Comparison of ENCODE assay signal across 23 cellular contexts in genomic region chr22:42401562-42402334, GRCh38. TPM values are rescaled to one million over a fixed set of nuclear protein-coding genes. Genes with fewer than 3 reads are reported as not detected.
DNase-seq lines count a peak whose midpoint lies in the region; ATAC-seq, FAIRE-seq and TF ChIP-seq lines count a peak whose summit lies in the region.
"Had no signal": no experiment of that assay in that cellular context is flagged by ENCODE, and none has a peak within 500 bp of the region (broad histone marks: within the 10 kb centered on the region; RNA-seq: fewer than 3 reads in every experiment).

No MANE protein-coding gene starts in this region.

- H3K4me1 Mint-ChIP-seq in IgD-negative memory B cell = peaks cover 27 to 30% (median 30%) of the 10 kb centered on the region in 3 donors

- H4K20me1 ChIP-seq in mammary epithelial cell (ENCODE audit: insufficient read depth, low read length) = no peaks in the 10 kb centered on the region
- H4K20me1 ChIP-seq: BLaER1 had no signal

- intact Hi-C loops in mammary epithelial cell (cut with micrococcal nuclease) (no loop called here), breast epithelium (cut with DNase I; ENCODE audit: low total_unique reads) (no loop called here)

- no peak overlapping the region for H3K4ac ChIP-seq in neuronal stem cell (ENCODE audit: low read length)

- no peak overlapping the region for H2BK120ac ChIP-seq in neuronal stem cell (ENCODE audit: low read depth, low read length)

- no TSS peak for BruUV-seq in mammary epithelial cell (replicated peaks; lab: Mats Ljungman, UMichigan)

- H3K9me3 ChIP-seq in mammary epithelial cell (replicated peaks; ENCODE audit: insufficient read depth, low read length) = no peaks in the 10 kb centered on the region
- H3K9me3 ChIP-seq in breast epithelium = no peaks in the 10 kb centered on the region
- no peaks in the 10 kb centered on the region for H3K9me3 ChIP-seq in neuronal stem cell (replicated peaks in 1 of 2; ENCODE audit: control insufficient read depth in 2 of 2, insufficient read depth in 1 of 2, low read depth in 1 of 2, low read length in 2 of 2)
- H3K9me3 ChIP-seq: BLaER1 had no signal

- FAIRE-seq in bronchial epithelial cell (lab: Jason Lieb, UNC) = no peak
- FAIRE-seq: D721Med, GM12878, GM18507 had no signal

- H3K36me3 Mint-ChIP-seq in IgD-negative memory B cell = peaks cover 6% of the 10 kb centered on the region
- H3K36me3 Mint-ChIP-seq: CD8-positive, alpha-beta memory T cell had no signal

- H3K27ac ChIP-seq in mammary epithelial cell (ENCODE audit: insufficient read depth, low read depth, low read length) = no peak overlapping the region
- no peak overlapping the region for H3K27ac ChIP-seq in breast epithelium
- no peak overlapping the region for H3K27ac ChIP-seq in neuronal stem cell (replicated peaks; ENCODE audit: low read length)
- H3K27ac ChIP-seq: BLaER1, SK-N-MC had no signal

- H3K79me1 ChIP-seq in neuronal stem cell (ENCODE audit: low read depth, low read length) = no peaks in the 10 kb centered on the region

- H2BK12ac ChIP-seq in neuronal stem cell (ENCODE audit: low read length) = no peak overlapping the region

- TF ChIP-seq POLR2A in breast epithelium (IDR thresholded peaks at IDR 0.05) = no peak

- DNase-seq in mammary epithelial cell (peak; percentile 19), breast epithelium (ENCODE audit: low spot score in 2 of 2) (no peak), bronchial epithelial cell (ENCODE audit: low read depth) (peak; percentile 14), neuronal stem cell (ENCODE audit: low spot score) (no peak), NCI-H774 (lab: John Stamatoyannopoulos, UW) (no peak), germinal center (ENCODE audit: low spot score) (no peak)
- DNase-seq: 8988T; CD8-positive, alpha-beta memory T cell; DMS79 treated with DMSO at 0.1 percent for 48 hours; GDM1; KBM-7; NCI-H1436; NCI-H2029 treated with DMSO at 0.1 percent for 48 hours; NCI-H510A; Right ventricle myocardium superior had no signal

- H3K36me3 ChIP-seq in mammary epithelial cell (ENCODE audit: insufficient read depth, low read length) = no peaks in the 10 kb centered on the region
- no peaks in the 10 kb centered on the region for H3K36me3 ChIP-seq in breast epithelium
- H3K36me3 ChIP-seq in bronchial epithelial cell (ENCODE audit: control insufficient read depth, insufficient read depth, low read length) = no peaks in the 10 kb centered on the region
- H3K36me3 ChIP-seq in neuronal stem cell (replicated peaks in 1 of 2; ENCODE audit: control insufficient read depth in 2 of 2, insufficient read depth in 2 of 2, low read length in 2 of 2) = no peaks in the 10 kb centered on the region
- H3K36me3 ChIP-seq: BLaER1 had no signal

- WGBS in mammary epithelial cell (ENCODE audit: low coverage, missing lambda C conversion rate) = 73% methylated on average over 12 of the region's 17 CpGs
- WGBS in neuronal stem cell (ENCODE audit: extremely low coverage in 2 of 2, insufficient read length in 2 of 2, insufficient replicate concordance in 1 of 2), 2 donors = no CpG with 5 or more reads among the region's 17 CpGs

- peak overlapping the region in 2 of 3 donors; percentile 49 to 77 for H3K27ac Mint-ChIP-seq in IgD-negative memory B cell

- H3K27me3 Mint-ChIP-seq in IgD-negative memory B cell = peaks cover 10% of the 10 kb centered on the region

- H3K23ac ChIP-seq in neuronal stem cell (ENCODE audit: low read depth, low read length, poor library complexity) = peak overlapping the region; percentile 36

- peak overlapping the region; percentile 94 for H2BK15ac ChIP-seq in neuronal stem cell (ENCODE audit: low read length)

- H2AK5ac ChIP-seq in neuronal stem cell (ENCODE audit: low read depth, low read length) = peak overlapping the region; percentile 89

- H2BK5ac ChIP-seq in neuronal stem cell (ENCODE audit: low read length) = no peak overlapping the region

- H3K4me2 ChIP-seq in mammary epithelial cell (ENCODE audit: insufficient read depth, low read depth, low read length) = no peak overlapping the region
- H3K4me2 ChIP-seq in neuronal stem cell (ENCODE audit: insufficient read depth, low read length, poor library complexity, severe bottlenecking) = no peak overlapping the region
- H3K4me2 ChIP-seq: BLaER1 had no signal

- H3K27me3 ChIP-seq in mammary epithelial cell (ENCODE audit: insufficient read depth, low read length) = peaks cover 2% of the 10 kb centered on the region
- no peaks in the 10 kb centered on the region for H3K27me3 ChIP-seq in breast epithelium
- peaks cover 5% of the 10 kb centered on the region for H3K27me3 ChIP-seq in bronchial epithelial cell (ENCODE audit: control insufficient read depth, insufficient read depth, low read length)
- H3K27me3 ChIP-seq in neuronal stem cell (ENCODE audit: control insufficient read depth in 3 of 3, insufficient read depth in 3 of 3, low read depth in 1 of 3, low read length in 3 of 3) = peaks cover 0 to 71% (median 0%) of the 10 kb centered on the region in 3 experiments
- H3K27me3 ChIP-seq: BLaER1 had no signal

- dilution Hi-C loops in mammary epithelial cell (cut with HindIII; ENCODE audit: low sequenced_read_pairs) = no loop called here

- H3K79me2 ChIP-seq in mammary epithelial cell (ENCODE audit: insufficient read depth, low read length) = no peaks in the 10 kb centered on the region

- H3K4me1 ChIP-seq in mammary epithelial cell (ENCODE audit: insufficient read depth, low read length) (peaks cover 2% of the 10 kb centered on the region), breast epithelium (no peaks in the 10 kb centered on the region), neuronal stem cell (ENCODE audit: control insufficient read depth in 2 of 2, insufficient read depth in 1 of 2, low read depth in 1 of 2, low read length in 2 of 2) (peaks cover 4 to 7% of the 10 kb centered on the region in 2 donors)

- no peak for ATAC-seq in HG02759 (IDR thresholded peaks at IDR 0.05; ENCODE audit: unreplicated experiment)
- ATAC-seq: GM12878 had no signal

- H4K8ac ChIP-seq in neuronal stem cell (ENCODE audit: low read depth, low read length) = peak overlapping the region; percentile 25

- TF ChIP-seq CTCF in mammary epithelial cell (conservative IDR thresholded peaks at IDR 0.05 in 1 of 2, IDR thresholded peaks at IDR 0.05 in 1 of 2; ENCODE audit: extremely low read depth in 1 of 2, insufficient read depth in 1 of 2, low read depth in 1 of 2, low read length in 2 of 2) = no peak
- no peak for TF ChIP-seq CTCF in breast epithelium (IDR thresholded peaks at IDR 0.05)
- no peak for TF ChIP-seq CTCF in bronchial epithelial cell (IDR thresholded peaks at IDR 0.05; ENCODE audit: insufficient read depth, low read length, severe bottlenecking)

- no peak overlapping the region for H4K91ac ChIP-seq in neuronal stem cell (ENCODE audit: low read depth, low read length, poor library complexity)

- in situ Hi-C loops in mammary epithelial cell (cut with MboI; ENCODE audit: low sequenced_read_pairs in 2 of 2) = no loop called here

- no peak overlapping the region for H3K9ac ChIP-seq in mammary epithelial cell (ENCODE audit: insufficient read depth, low read length)
- H3K9ac ChIP-seq in neuronal stem cell (ENCODE audit: low read depth, low read length, poor library complexity) = no peak overlapping the region
- H3K9ac ChIP-seq: BLaER1 had no signal

- peak overlapping the region; percentile 83 for H3K14ac ChIP-seq in neuronal stem cell (ENCODE audit: low read length)

- H3K4me3 ChIP-seq in mammary epithelial cell (replicated peaks in 1 of 3; ENCODE audit: insufficient read depth in 1 of 3, low read depth in 2 of 3, low read length in 3 of 3) = no peak overlapping the region
- H3K4me3 ChIP-seq in breast epithelium = no peak overlapping the region
- no peak overlapping the region for H3K4me3 ChIP-seq in bronchial epithelial cell (ENCODE audit: low read depth, low read length)
- no peak overlapping the region for H3K4me3 ChIP-seq in neuronal stem cell (ENCODE audit: low read length in 2 of 2)
- H3K4me3 ChIP-seq: BLaER1, GM12878, SK-N-MC had no signal

- no peak overlapping the region for H3K4me3 Mint-ChIP-seq in IgD-negative memory B cell

- H2AFZ ChIP-seq in mammary epithelial cell (ENCODE audit: low read depth, low read length) = no peak overlapping the region
- no peak overlapping the region for H2AFZ ChIP-seq in neuronal stem cell (ENCODE audit: low read length)

- H3K18ac ChIP-seq in neuronal stem cell (ENCODE audit: low read length) = peak overlapping the region; percentile 81

- H3K9me3 Mint-ChIP-seq in IgD-negative memory B cell = no peaks in the 10 kb centered on the region
- H3K9me3 Mint-ChIP-seq: CD8-positive, alpha-beta memory T cell had no signal

- CTCF ChIA-PET in mammary epithelial cell (lab: Charles Lee; ENCODE audit: low non-redundant PET) = no interaction called here

RNA-seq across cellular contexts. Expression of gene NFAM1, which starts 30.5 kb away (rescaled TPM):
- total RNA-seq in mammary epithelial cell (under 1 TPM in 1 of 2 donors, not detected in 1; 0.17 TPM), breast epithelium (1 to 10 TPM in 2 of 3 donors, under 1 TPM in 1; 0.66 to 4.3 (median 1.5) TPM), bronchial epithelial cell (not detected in 2 replicates)
- polyA plus RNA-seq in mammary epithelial cell (not detected), IgD-negative memory B cell (1.1 TPM)
- polyA minus RNA-seq in mammary epithelial cell = not detected
- 0.13 TPM for polyA plus RNA-seq in neuronal stem cell (2013, experiment 1 of 2)
- 0.14 TPM for polyA plus RNA-seq in neuronal stem cell (2013, experiment 2 of 2)
- total RNA-seq: H4 had no signal
- polyA plus RNA-seq: CD8-positive, alpha-beta memory T cell had no signal

Comparison
In these comparisons a context has a peak if more than half of its experiments do, and no peak if none do; other contexts are left out.
1. DNase-seq: peak in mammary epithelial cell (single experiment) and bronchial epithelial cell (single experiment); none in breast epithelium (0 of 2), neuronal stem cell (single experiment), NCI-H774 (single experiment) and germinal center (single experiment).